Comparison of ENCODE assay signal across 11 cellular contexts in genomic region chr1:154155282-154155681, GRCh38. TPM values are rescaled to one million over a fixed set of nuclear protein-coding genes. Genes with fewer than 3 reads are reported as not detected.
DNase-seq lines count a peak whose midpoint lies in the region; ATAC-seq and TF ChIP-seq lines count a peak whose summit lies in the region.
"Had no signal": no experiment of that assay in that cellular context is flagged by ENCODE, and none has a peak within 500 bp of the region (broad histone marks: within the 10 kb centered on the region; RNA-seq: fewer than 3 reads in every experiment).

No MANE protein-coding gene starts in this region.

- no peak for TF ChIP-seq CTCF in mucosa of descending colon (IDR thresholded peaks at IDR 0.05)

- H3K27me3 ChIP-seq in duodenal mucosa (ENCODE audit: control insufficient read depth in 1 of 2, insufficient read depth in 2 of 2, low read length in 2 of 2): no peaks in the 10 kb centered on the region
- H3K27me3 ChIP-seq: foreskin keratinocyte had no signal

- H3K27ac ChIP-seq in duodenal mucosa (ENCODE audit: low read depth, low read length): peak overlapping the region; percentile 64
- H3K27ac ChIP-seq: foreskin keratinocyte had no signal

- peaks cover 64% of the 10 kb centered on the region for H3K36me3 Mint-ChIP-seq in stimulated activated naive CD8-positive, alpha-beta T cell treated with anti-CD3 and anti-CD28 coated beads, Interleukin-15, Interleukin-2, amounts not matched to agents 100 ng/mL and 50 ng/mL, for 24 hours (ENCODE audit: low read depth)

- intact Hi-C loops in mucosa of descending colon (cut with DNase I, micrococcal nuclease): no loop called here

- no peak for ATAC-seq in stimulated activated naive CD8-positive, alpha-beta T cell treated with anti-CD3 and anti-CD28 coated beads, Interleukin-15, Interleukin-2, amounts not matched to agents 100 U/mL and 50 U/mL, for 24 hours
- ATAC-seq in mucosa of descending colon: peak; percentile 18
- no peak for ATAC-seq in GM21529 (IDR thresholded peaks at IDR 0.05; ENCODE audit: unreplicated experiment)
- ATAC-seq: foreskin keratinocyte had no signal

- H3K36me3 ChIP-seq in duodenal mucosa (ENCODE audit: control insufficient read depth in 1 of 2, insufficient read depth in 2 of 2, low read length in 2 of 2) (peaks cover 5 to 49% of the 10 kb centered on the region in 2 donors), mucosa of descending colon (ENCODE audit: low read depth) (peaks cover 15% of the 10 kb centered on the region)

- H3K9me3 ChIP-seq in duodenal mucosa (ENCODE audit: control insufficient read depth in 1 of 2, low read length in 2 of 2) (no peaks in the 10 kb centered on the region), mucosa of descending colon (no peaks in the 10 kb centered on the region)

- peaks cover 63% of the 10 kb centered on the region for H3K4me1 Mint-ChIP-seq in stimulated activated naive CD8-positive, alpha-beta T cell treated with anti-CD3 and anti-CD28 coated beads, Interleukin-15, Interleukin-2, amounts not matched to agents 100 ng/mL and 50 ng/mL, for 24 hours (ENCODE audit: low read depth)

- H3K4me3 Mint-ChIP-seq in stimulated activated naive CD8-positive, alpha-beta T cell treated with anti-CD3 and anti-CD28 coated beads, Interleukin-15, Interleukin-2, amounts not matched to agents 100 ng/mL and 50 ng/mL, for 24 hours: no peak overlapping the region

- no peak for DNase-seq in stimulated activated naive CD8-positive, alpha-beta T cell treated with anti-CD3 and anti-CD28 coated beads, Interleukin-15, Interleukin-2, amounts not matched to agents 100 U/mL and 50 U/mL, for 24 hours
- no peak for DNase-seq in mucosa of descending colon
- no peak for DNase-seq in occipital lobe (lab: John Stamatoyannopoulos, UW)
- DNase-seq in NCI-H187 (lab: John Stamatoyannopoulos, UW): no peak
- DNase-seq in NCI-H524 treated with DMSO at 0.1 percent for 48 hours (lab: John Stamatoyannopoulos, UW): no peak
- DNase-seq: foreskin keratinocyte, GOT3, T-helper 9 cell had no signal

- no peaks in the 10 kb centered on the region for H3K9me3 Mint-ChIP-seq in stimulated activated naive CD8-positive, alpha-beta T cell treated with anti-CD3 and anti-CD28 coated beads, Interleukin-15, Interleukin-2, amounts not matched to agents 100 ng/mL and 50 ng/mL, for 24 hours

- peak overlapping the region; percentile 65 for H3K27ac Mint-ChIP-seq in stimulated activated naive CD8-positive, alpha-beta T cell treated with anti-CD3 and anti-CD28 coated beads, Interleukin-15, Interleukin-2, amounts not matched to agents 100 ng/mL and 50 ng/mL, for 24 hours

- H3K9ac ChIP-seq in duodenal mucosa (ENCODE audit: low read depth in 1 of 2, low read length in 2 of 2): no peak overlapping the region

- H3K4me3 ChIP-seq in duodenal mucosa (ENCODE audit: low read depth in 1 of 2, low read length in 2 of 2) (no peak overlapping the region), mucosa of descending colon (no peak overlapping the region)

- no peaks in the 10 kb centered on the region for H3K27me3 Mint-ChIP-seq in stimulated activated naive CD8-positive, alpha-beta T cell treated with anti-CD3 and anti-CD28 coated beads, Interleukin-15, Interleukin-2, amounts not matched to agents 100 ng/mL and 50 ng/mL, for 24 hours

- H3K4me1 ChIP-seq in duodenal mucosa (ENCODE audit: control insufficient read depth in 1 of 2, insufficient read depth in 2 of 2, low read length in 2 of 2) (peaks cover 10 to 21% of the 10 kb centered on the region in 2 donors), mucosa of descending colon (ENCODE audit: low read depth) (no peaks in the 10 kb centered on the region)
- H3K4me1 ChIP-seq: foreskin keratinocyte had no signal

RNA-seq across cellular contexts. Expression of gene NUP210L, which starts 0.4 kb away (rescaled TPM):
- total RNA-seq in mucosa of descending colon: under 1 TPM in 1 of 3 donors, not detected in 2; 0.06 TPM
- under 0.01 TPM for total RNA-seq in occipital lobe
- total RNA-seq: foreskin keratinocyte had no signal

RNA-seq across cellular contexts. Expression of gene TPM3, which starts 36.6 kb away (rescaled TPM):
- total RNA-seq in mucosa of descending colon: 100 to 1,000 TPM; 260 to 585 (median 412) TPM
- 208 TPM for total RNA-seq in occipital lobe

RNA-seq across cellular contexts. Expression of gene CFAP141, which starts 50.9 kb away (rescaled TPM):
- total RNA-seq in mucosa of descending colon (not detected), occipital lobe (not detected)
- total RNA-seq: foreskin keratinocyte had no signal
